In genomic region chr10:109998513-109998912, GRCh38 we compare ENCODE assay signal across 1 cellular context.
TF ChIP-seq lines count a peak whose summit lies in the region.

No MANE protein-coding gene starts in this region.

TF ChIP-seq in GM23338, 12 proteins besides CTCF, POLR2A, EP300 and RAD21 (continued from another document):
- TF ChIP-seq, protein P1, sequence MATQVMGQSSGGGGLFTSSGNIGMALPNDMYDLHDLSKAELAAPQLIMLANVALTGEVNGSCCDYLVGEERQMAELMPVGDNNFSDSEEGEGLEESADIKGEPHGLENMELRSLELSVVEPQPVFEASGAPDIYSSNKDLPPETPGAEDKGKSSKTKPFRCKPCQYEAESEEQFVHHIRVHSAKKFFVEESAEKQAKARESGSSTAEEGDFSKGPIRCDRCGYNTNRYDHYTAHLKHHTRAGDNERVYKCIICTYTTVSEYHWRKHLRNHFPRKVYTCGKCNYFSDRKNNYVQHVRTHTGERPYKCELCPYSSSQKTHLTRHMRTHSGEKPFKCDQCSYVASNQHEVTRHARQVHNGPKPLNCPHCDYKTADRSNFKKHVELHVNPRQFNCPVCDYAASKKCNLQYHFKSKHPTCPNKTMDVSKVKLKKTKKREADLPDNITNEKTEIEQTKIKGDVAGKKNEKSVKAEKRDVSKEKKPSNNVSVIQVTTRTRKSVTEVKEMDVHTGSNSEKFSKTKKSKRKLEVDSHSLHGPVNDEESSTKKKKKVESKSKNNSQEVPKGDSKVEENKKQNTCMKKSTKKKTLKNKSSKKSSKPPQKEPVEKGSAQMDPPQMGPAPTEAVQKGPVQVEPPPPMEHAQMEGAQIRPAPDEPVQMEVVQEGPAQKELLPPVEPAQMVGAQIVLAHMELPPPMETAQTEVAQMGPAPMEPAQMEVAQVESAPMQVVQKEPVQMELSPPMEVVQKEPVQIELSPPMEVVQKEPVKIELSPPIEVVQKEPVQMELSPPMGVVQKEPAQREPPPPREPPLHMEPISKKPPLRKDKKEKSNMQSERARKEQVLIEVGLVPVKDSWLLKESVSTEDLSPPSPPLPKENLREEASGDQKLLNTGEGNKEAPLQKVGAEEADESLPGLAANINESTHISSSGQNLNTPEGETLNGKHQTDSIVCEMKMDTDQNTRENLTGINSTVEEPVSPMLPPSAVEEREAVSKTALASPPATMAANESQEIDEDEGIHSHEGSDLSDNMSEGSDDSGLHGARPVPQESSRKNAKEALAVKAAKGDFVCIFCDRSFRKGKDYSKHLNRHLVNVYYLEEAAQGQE (IDR thresholded peaks at IDR 0.05; ENCODE audit: unreplicated experiment) = no peak
- no peak for TF ChIP-seq JUNB (IDR thresholded peaks at IDR 0.05; ENCODE audit: unreplicated experiment)
- no peak for TF ChIP-seq ZNF331 (CRISPR knock-in tag; IDR thresholded peaks at IDR 0.05; ENCODE audit: low read depth)
- no peak for TF ChIP-seq ZNF114 (CRISPR knock-in tag; IDR thresholded peaks at IDR 0.05)
- TF ChIP-seq NANOG (IDR thresholded peaks at IDR 0.05; ENCODE audit: borderline replicate concordance) = no peak
- TF ChIP-seq POLR2AphosphoS5 (IDR thresholded peaks at IDR 0.05; ENCODE audit: low read depth) = no peak
- TF ChIP-seq CREB1 (CRISPR knock-in tag; IDR thresholded peaks at IDR 0.05; ENCODE audit: low read depth) = no peak
- no peak for TF ChIP-seq ZNF462 (CRISPR knock-in tag; IDR thresholded peaks at IDR 0.05)
TF ChIP-seq in GM23338: peak in this region for 0.
